Comparison of ENCODE assay signal across 20 cellular contexts in genomic region chr1:42703888-42704464, GRCh38. TPM values are rescaled to one million over a fixed set of nuclear protein-coding genes. Genes with fewer than 3 reads are reported as not detected.
"Had no signal": no experiment of that assay in that cellular context is flagged by ENCODE, and none has a peak within 500 bp of the region (broad histone marks: within the 10 kb centered on the region; RNA-seq: fewer than 3 reads in every experiment).

No MANE protein-coding gene starts in this region.

- H3K27ac ChIP-seq: brain microvascular endothelial cell, thoracic aorta, uterus, VCaP had no signal

- DNase-seq: activated CD4-positive, alpha-beta T cell treated with anti-CD3 and anti-CD28 coated beads for 4 hours; activated CD8-positive, alpha-beta memory T cell treated with anti-CD3 and anti-CD28 coated beads, Interleukin-2, amount 50 U/mL, for 48 hours; activated CD8-positive, alpha-beta T cell treated with anti-CD3 and anti-CD28 coated beads, Interleukin-2, amount 10 ng/mL, durations not matched to agents 7 days and 5 days; activated naive CD4-positive, alpha-beta T cell treated with anti-CD3 and anti-CD28 coated beads, Interleukin-2, amount 50 U/mL, for 16 hours; brain microvascular endothelial cell; cerebellar nuclear complex; hippocampal formation; naive thymus-derived CD8-positive, alpha-beta T cell; stimulated activated CD4-positive, alpha-beta T cell treated with anti-CD3 and anti-CD28 coated beads, Interleukin-12 subunit alpha, Interleukin-12 subunit beta, amount 100 ng/mL, for 4 hours; stimulated activated naive CD8-positive, alpha-beta T cell treated with anti-CD3 and anti-CD28 coated beads, Interleukin-15, amount 100 ng/mL, for 72 hours; SW 1271; T1000; uterus had no signal

- H3K4me3 Mint-ChIP-seq: activated CD8-positive, alpha-beta T cell treated with anti-CD3 and anti-CD28 coated beads, Interleukin-2, amount 10 ng/mL, durations not matched to agents 7 days and 5 days; dendritic cell treated with granulocyte-macrophage colony-stimulating factor and Interleukin-4, amounts not matched to agents 40 ng/mL and 50 ng/mL, for 4 days; naive thymus-derived CD8-positive, alpha-beta T cell; stimulated activated naive CD8-positive, alpha-beta T cell treated with anti-CD3 and anti-CD28 coated beads, Interleukin-15, amount 100 ng/mL, for 72 hours had no signal

- ATAC-seq: activated CD8-positive, alpha-beta T cell treated with anti-CD3 and anti-CD28 coated beads, Interleukin-2, amount 10 ng/mL, durations not matched to agents 7 days and 5 days; naive thymus-derived CD8-positive, alpha-beta T cell; stimulated activated naive CD8-positive, alpha-beta T cell treated with anti-CD3 and anti-CD28 coated beads, Interleukin-15, amount 100 ng/mL, for 72 hours had no signal

- H3K27me3 Mint-ChIP-seq: dendritic cell treated with granulocyte-macrophage colony-stimulating factor and Interleukin-4, amounts not matched to agents 40 ng/mL and 50 ng/mL, for 4 days; naive thymus-derived CD8-positive, alpha-beta T cell; stimulated activated naive CD8-positive, alpha-beta T cell treated with anti-CD3 and anti-CD28 coated beads, Interleukin-15, amount 100 ng/mL, for 72 hours had no signal

- H3K27me3 ChIP-seq: brain microvascular endothelial cell, uterus had no signal

- H3K36me3 ChIP-seq: uterus had no signal

- H3K9me3 Mint-ChIP-seq: dendritic cell treated with granulocyte-macrophage colony-stimulating factor and Interleukin-4, amounts not matched to agents 40 ng/mL and 50 ng/mL, for 4 days; naive thymus-derived CD8-positive, alpha-beta T cell; stimulated activated naive CD8-positive, alpha-beta T cell treated with anti-CD3 and anti-CD28 coated beads, Interleukin-15, amount 100 ng/mL, for 72 hours had no signal

- H3K4me1 ChIP-seq: uterus had no signal

- H3K27ac Mint-ChIP-seq: activated CD8-positive, alpha-beta T cell treated with anti-CD3 and anti-CD28 coated beads, Interleukin-2, amount 10 ng/mL, durations not matched to agents 7 days and 5 days; activated T-helper 2 cell treated with anti-CD3 and anti-CD28 coated beads, Interferon-gamma antibody, Interleukin-2, Interleukin-4, amounts not matched to agents 10 μg/mL and 5 μg/mL and 100 μg/mL, durations not matched to agents 14 hours and 24 hours and 36 hours; dendritic cell treated with granulocyte-macrophage colony-stimulating factor and Interleukin-4, amounts not matched to agents 40 ng/mL and 50 ng/mL, for 4 days; stimulated activated naive CD8-positive, alpha-beta T cell treated with anti-CD3 and anti-CD28 coated beads, Interleukin-15, amount 100 ng/mL, for 72 hours had no signal

- H3K4me3 ChIP-seq: lung, thoracic aorta, uterus had no signal

- H3K9me3 ChIP-seq: thoracic aorta, uterus had no signal

RNA-seq across cellular contexts. Expression of gene CLDN19, which starts 36.1 kb away (rescaled TPM):
- total RNA-seq: activated CD8-positive, alpha-beta T cell treated with anti-CD3 and anti-CD28 coated beads, Interleukin-2, amount 10 ng/mL, durations not matched to agents 7 days and 5 days; activated T-helper 2 cell treated with anti-CD3 and anti-CD28 coated beads, Interferon-gamma antibody, Interleukin-2, Interleukin-4, amounts not matched to agents 10 μg/mL and 5 μg/mL and 100 μg/mL, durations not matched to agents 14 hours and 24 hours and 36 hours; naive thymus-derived CD8-positive, alpha-beta T cell; omental fat pad; pulmonary artery endothelial cell had no signal
- polyA plus RNA-seq: naive thymus-derived CD8-positive, alpha-beta T cell had no signal
